In genomic region chr21:42495765-42496119, GRCh38 we compare ENCODE assay signal across 8 cellular contexts. TPM values are rescaled to one million over a fixed set of nuclear protein-coding genes. Genes with fewer than 3 reads are reported as not detected.
DNase-seq lines count a peak whose midpoint lies in the region; TF ChIP-seq lines count a peak whose summit lies in the region.

No MANE protein-coding gene starts in this region.

- H3K4me1 Mint-ChIP-seq in HFFc6 (ENCODE audit: low read depth) = peaks cover 13% of the 10 kb centered on the region

- H3K36me3 ChIP-seq in fibroblast of lung (ENCODE audit: control insufficient read depth, insufficient read depth, low read length) = no peaks in the 10 kb centered on the region
- H3K36me3 ChIP-seq in ovary = no peaks in the 10 kb centered on the region

- intact Hi-C loops in ovary (cut with DNase I) = loop anchor here in 1 of 4 donors (10.0 kb wide), 1 partner anchor 1011 kb away; no protein-coding TSS in a partner anchor

- no peak for TF ChIP-seq CTCF in HFFc6 (IDR thresholded peaks at IDR 0.05)
- no peak for TF ChIP-seq CTCF in fibroblast of lung (conservative IDR thresholded peaks at IDR 0.05 in 1 of 2, IDR thresholded peaks at IDR 0.05 in 1 of 2; ENCODE audit: low read depth in 1 of 2, low read length in 2 of 2)
- peak in 1 of 3 donors; percentile 18 for TF ChIP-seq CTCF in ovary (IDR thresholded peaks at IDR 0.05)

- no peak for TF ChIP-seq EP300 in ovary (IDR thresholded peaks at IDR 0.05)

- H3K27ac ChIP-seq in fibroblast of lung (ENCODE audit: insufficient read depth, low read length) (peak overlapping the region; percentile 6), ovary (no peak overlapping the region)

- H3K9ac ChIP-seq in fibroblast of lung (ENCODE audit: insufficient read depth, low read length) = peak overlapping the region; percentile 11

- DNase-seq in ELR (ENCODE audit: low read depth) (peak; percentile 19), HFFc6 (no peak), RKO (ENCODE audit: low spot score) (peak; percentile 37), fibroblast of lung (ENCODE audit: low read depth in 2 of 2) (peak in 1 of 2 donors; percentile 14), ovary (no peak), DMS114 treated with DMSO at 0.1 percent for 48 hours (lab: John Stamatoyannopoulos, UW; ENCODE audit: unreplicated experiment) (no peak), medulla oblongata (ENCODE audit: extremely low spot score) (no peak), GOT3 (lab: John Stamatoyannopoulos, UW) (no peak)

- H4K20me1 ChIP-seq in fibroblast of lung (ENCODE audit: control insufficient read depth, extremely low read depth, insufficient read depth, low read length) = no peaks in the 10 kb centered on the region

- peak overlapping the region; percentile 96 for H3K4me2 ChIP-seq in fibroblast of lung (ENCODE audit: extremely low read depth, insufficient read depth, low read length)

- no peaks in the 10 kb centered on the region for H3K9me3 ChIP-seq in fibroblast of lung (ENCODE audit: control insufficient read depth, insufficient read depth, low read depth, low read length)
- no peaks in the 10 kb centered on the region for H3K9me3 ChIP-seq in ovary

- H3K27me3 ChIP-seq in fibroblast of lung (ENCODE audit: control insufficient read depth, insufficient read depth, low read length) (peaks cover 4% of the 10 kb centered on the region), ovary (no peaks in the 10 kb centered on the region)

- no peak for TF ChIP-seq POLR2A in ovary (IDR thresholded peaks at IDR 0.05)

- H3K27ac Mint-ChIP-seq in HFFc6 = peak overlapping the region; percentile 58; the same call in 1 of the 2 replicates

- H3K4me3 Mint-ChIP-seq in HFFc6 = peak overlapping the region; percentile 90

- H3K36me3 Mint-ChIP-seq in HFFc6 (ENCODE audit: low read depth) = no peaks in the 10 kb centered on the region

- H3K4me1 ChIP-seq in fibroblast of lung (ENCODE audit: control insufficient read depth, extremely low read depth, insufficient read depth, low read length) (no peaks in the 10 kb centered on the region), ovary (ENCODE audit: insufficient read depth) (peaks cover 4% of the 10 kb centered on the region)

- WGBS in ovary, 3 donors = 0 to 1% (median 1%) methylated on average over 18 of the region's 18 CpGs

- no peaks in the 10 kb centered on the region for H3K79me2 ChIP-seq in fibroblast of lung (ENCODE audit: control insufficient read depth, insufficient read depth, low read length)

- peaks cover 4% of the 10 kb centered on the region; the same call in 1 of the 2 replicates for H3K9me3 Mint-ChIP-seq in HFFc6

- H3K4me3 ChIP-seq in fibroblast of lung (replicated peaks in 1 of 4; ENCODE audit: control extremely low read depth in 1 of 4, insufficient read depth in 1 of 4, low read depth in 3 of 4, low read length in 4 of 4) = peak overlapping the region; percentile 62 to 78 (median 72)
- peak overlapping the region; percentile 60 for H3K4me3 ChIP-seq in ovary

- peaks cover 20% of the 10 kb centered on the region for H3K27me3 Mint-ChIP-seq in HFFc6 (ENCODE audit: insufficient read depth)

- H2AFZ ChIP-seq in fibroblast of lung (ENCODE audit: low read length) = peak overlapping the region; percentile 78

RNA-seq across cellular contexts. Expression of gene RSPH1, which starts 0.3 kb away (rescaled TPM):
- total RNA-seq in HFFc6 (2021; fragmentation: NEBNext Ultra II Directional; extraction: Animal tissue kit (Norgen Biotek cat#: 25700)) = not detected
- total RNA-seq in fibroblast of lung (not detected in 2 replicates), ovary (10 to 100 TPM in 1 of 7 donors, 1 to 10 TPM in 5, under 1 TPM in 1; 0.76 to 37.5 (median 2.6) TPM)
- polyA plus RNA-seq in fibroblast of lung (0.05 TPM in 1 of 2 replicates, not detected in the other), ovary (1 to 10 TPM; 1.1 to 2.5 TPM)
- polyA plus RNA-seq in fibroblast of lung (2012) = 0.08 TPM in 1 of 2 replicates, not detected in the other
- polyA minus RNA-seq in fibroblast of lung (ENCODE audit: low replicate concordance) = not detected in 2 replicates

RNA-seq across cellular contexts. Expression of gene SLC37A1, which starts 17.9 kb away (rescaled TPM):
- total RNA-seq in HFFc6 (2021; fragmentation: NEBNext Ultra II Directional; extraction: Animal tissue kit (Norgen Biotek cat#: 25700)) = not detected
- 2.8 and 6.4 TPM in 2 replicates for total RNA-seq in fibroblast of lung
- 0.42 and 1.2 TPM in 2 replicates for polyA plus RNA-seq in fibroblast of lung
- 1.0 and 1.3 TPM in 2 replicates for polyA plus RNA-seq in fibroblast of lung (2012)
- 0.08 and 3.0 TPM in 2 replicates for polyA minus RNA-seq in fibroblast of lung (ENCODE audit: low replicate concordance)
- 1 to 10 TPM; 5.6 to 10.0 (median 8.0) TPM for total RNA-seq in ovary
- 1 to 10 TPM; 5.1 to 6.0 TPM for polyA plus RNA-seq in ovary

Comparison
In these comparisons a context has a peak if more than half of its experiments do, and no peak if none do; other contexts are left out.
1. DNase-seq: peak in ELR (single experiment) and RKO (single experiment); none in HFFc6 (single experiment), ovary (0 of 5), DMS114 treated with DMSO at 0.1 percent for 48 hours (single experiment), medulla oblongata (single experiment) and GOT3 (single experiment).